ENCODE assay signal across 2 cellular contexts in the genomic region with DNA sequence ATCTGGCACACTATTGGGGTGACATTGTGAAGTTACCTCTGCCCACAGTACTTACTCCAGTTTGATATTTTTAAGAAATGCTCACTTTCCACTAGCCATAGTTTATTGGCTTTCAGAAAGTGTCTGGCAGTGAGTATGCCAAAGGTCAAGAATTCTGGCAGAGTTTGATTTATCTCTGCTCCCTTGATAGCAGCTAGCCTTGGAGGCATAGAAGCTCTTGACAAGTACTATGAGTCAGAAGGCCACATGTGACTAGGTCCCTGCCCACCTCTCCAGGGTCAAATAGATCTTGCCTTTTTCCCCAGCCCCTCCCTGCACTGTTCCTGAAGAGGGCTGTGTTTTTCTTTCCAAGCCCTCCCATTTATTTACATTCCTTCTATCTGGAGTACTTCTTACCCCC.
TF ChIP-seq lines count a peak whose summit lies in the region.

No MANE protein-coding gene starts in this region.

TF ChIP-seq in HEK293, 187 proteins besides CTCF, POLR2A, EP300 and RAD21 (continued from another document and continues in another):
- TF ChIP-seq ZNF335 (tag by site-specific recombination; conservative IDR thresholded peaks at IDR 0.05) (0 out of 2 replicates have a peak, but pooled peaks have one; percentile 10), TCF7L2 (IDR thresholded peaks at IDR 0.05; ENCODE audit: borderline replicate concordance, low read depth, low read length) (0 out of 2 replicates have a peak, but pooled peaks have one; percentile 40), SP2 (tag by site-specific recombination; IDR thresholded peaks at IDR 0.05) (peak; percentile 27; the same call in 1 of the 2 replicates), ZNF670 (tag by site-specific recombination; IDR thresholded peaks at IDR 0.05; ENCODE audit: low read depth) (no peak), GLIS2 (tag by site-specific recombination; IDR thresholded peaks at IDR 0.05) (no peak), HOXC10 (CRISPR knock-in tag; IDR thresholded peaks at IDR 0.05) (no peak), SALL2 (tag by site-specific recombination; IDR thresholded peaks at IDR 0.05; ENCODE audit: borderline replicate concordance) (no peak), IKZF3 (tag by site-specific recombination; IDR thresholded peaks at IDR 0.05) (0 out of 2 replicates have a peak, but pooled peaks have one; percentile 47), ZBTB1 (tag by site-specific recombination; IDR thresholded peaks at IDR 0.05) (no peak), BCL11A (tag by site-specific recombination; IDR thresholded peaks at IDR 0.05; ENCODE audit: low read depth) (peak; percentile 22; the same call in 1 of the 2 replicates), ZNF416 (tag by site-specific recombination; IDR thresholded peaks at IDR 0.05) (no peak), ZNF214 (tag by site-specific recombination; IDR thresholded peaks at IDR 0.05; ENCODE audit: borderline replicate concordance) (no peak), PRDM1 (tag by site-specific recombination; IDR thresholded peaks at IDR 0.05) (peak; percentile 41; the same call in 1 of the 2 replicates), KLF16 (tag by site-specific recombination; IDR thresholded peaks at IDR 0.05) (no peak), ZNF133 (tag by site-specific recombination; IDR thresholded peaks at IDR 0.05) (no peak), ZEB2 (tag by site-specific recombination; IDR thresholded peaks at IDR 0.05) (peak; percentile 75), ZNF791 (tag by site-specific recombination; IDR thresholded peaks at IDR 0.05) (no peak), ZNF350 (tag by site-specific recombination; IDR thresholded peaks at IDR 0.05) (no peak), ZNF324 (tag by site-specific recombination; IDR thresholded peaks at IDR 0.05) (no peak)
- TF ChIP-seq, protein P1, sequence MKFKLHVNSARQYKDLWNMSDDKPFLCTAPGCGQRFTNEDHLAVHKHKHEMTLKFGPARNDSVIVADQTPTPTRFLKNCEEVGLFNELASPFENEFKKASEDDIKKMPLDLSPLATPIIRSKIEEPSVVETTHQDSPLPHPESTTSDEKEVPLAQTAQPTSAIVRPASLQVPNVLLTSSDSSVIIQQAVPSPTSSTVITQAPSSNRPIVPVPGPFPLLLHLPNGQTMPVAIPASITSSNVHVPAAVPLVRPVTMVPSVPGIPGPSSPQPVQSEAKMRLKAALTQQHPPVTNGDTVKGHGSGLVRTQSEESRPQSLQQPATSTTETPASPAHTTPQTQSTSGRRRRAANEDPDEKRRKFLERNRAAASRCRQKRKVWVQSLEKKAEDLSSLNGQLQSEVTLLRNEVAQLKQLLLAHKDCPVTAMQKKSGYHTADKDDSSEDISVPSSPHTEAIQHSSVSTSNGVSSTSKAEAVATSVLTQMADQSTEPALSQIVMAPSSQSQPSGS (tag by site-specific recombination; IDR thresholded peaks at IDR 0.05; ENCODE audit: low read depth), result no peak
- TF ChIP-seq, protein P2, sequence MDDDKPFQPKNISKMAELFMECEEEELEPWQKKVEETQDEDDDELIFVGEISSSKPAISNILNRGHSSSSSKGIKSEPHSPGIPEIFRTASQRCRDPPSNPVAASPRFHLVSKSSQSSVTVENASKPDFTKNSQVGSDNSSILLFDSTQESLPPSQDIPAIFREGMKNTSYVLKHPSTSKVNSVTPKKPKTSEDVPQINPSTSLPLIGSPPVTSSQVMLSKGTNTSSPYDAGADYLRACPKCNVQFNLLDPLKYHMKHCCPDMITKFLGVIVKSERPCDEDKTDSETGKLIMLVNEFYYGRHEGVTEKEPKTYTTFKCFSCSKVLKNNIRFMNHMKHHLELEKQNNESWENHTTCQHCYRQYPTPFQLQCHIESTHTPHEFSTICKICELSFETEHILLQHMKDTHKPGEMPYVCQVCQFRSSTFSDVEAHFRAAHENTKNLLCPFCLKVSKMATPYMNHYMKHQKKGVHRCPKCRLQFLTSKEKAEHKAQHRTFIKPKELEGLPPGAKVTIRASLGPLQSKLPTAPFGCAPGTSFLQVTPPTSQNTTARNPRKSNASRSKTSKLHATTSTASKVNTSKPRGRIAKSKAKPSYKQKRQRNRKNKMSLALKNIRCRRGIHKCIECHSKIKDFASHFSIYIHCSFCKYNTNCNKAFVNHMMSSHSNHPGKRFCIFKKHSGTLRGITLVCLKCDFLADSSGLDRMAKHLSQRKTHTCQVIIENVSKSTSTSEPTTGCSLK (tag by site-specific recombination; IDR thresholded peaks at IDR 0.05), result no peak
- TF ChIP-seq, protein P3, sequence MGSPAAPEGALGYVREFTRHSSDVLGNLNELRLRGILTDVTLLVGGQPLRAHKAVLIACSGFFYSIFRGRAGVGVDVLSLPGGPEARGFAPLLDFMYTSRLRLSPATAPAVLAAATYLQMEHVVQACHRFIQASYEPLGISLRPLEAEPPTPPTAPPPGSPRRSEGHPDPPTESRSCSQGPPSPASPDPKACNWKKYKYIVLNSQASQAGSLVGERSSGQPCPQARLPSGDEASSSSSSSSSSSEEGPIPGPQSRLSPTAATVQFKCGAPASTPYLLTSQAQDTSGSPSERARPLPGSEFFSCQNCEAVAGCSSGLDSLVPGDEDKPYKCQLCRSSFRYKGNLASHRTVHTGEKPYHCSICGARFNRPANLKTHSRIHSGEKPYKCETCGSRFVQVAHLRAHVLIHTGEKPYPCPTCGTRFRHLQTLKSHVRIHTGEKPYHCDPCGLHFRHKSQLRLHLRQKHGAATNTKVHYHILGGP (tag by site-specific recombination; IDR thresholded peaks at IDR 0.05), result no peak
- TF ChIP-seq, protein P4, sequence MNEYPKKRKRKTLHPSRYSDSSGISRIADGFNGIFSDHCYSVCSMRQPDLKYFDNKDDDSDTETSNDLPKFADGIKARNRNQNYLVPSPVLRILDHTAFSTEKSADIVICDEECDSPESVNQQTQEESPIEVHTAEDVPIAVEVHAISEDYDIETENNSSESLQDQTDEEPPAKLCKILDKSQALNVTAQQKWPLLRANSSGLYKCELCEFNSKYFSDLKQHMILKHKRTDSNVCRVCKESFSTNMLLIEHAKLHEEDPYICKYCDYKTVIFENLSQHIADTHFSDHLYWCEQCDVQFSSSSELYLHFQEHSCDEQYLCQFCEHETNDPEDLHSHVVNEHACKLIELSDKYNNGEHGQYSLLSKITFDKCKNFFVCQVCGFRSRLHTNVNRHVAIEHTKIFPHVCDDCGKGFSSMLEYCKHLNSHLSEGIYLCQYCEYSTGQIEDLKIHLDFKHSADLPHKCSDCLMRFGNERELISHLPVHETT (tag by site-specific recombination; IDR thresholded peaks at IDR 0.05), result no peak
- TF ChIP-seq, protein P5, sequence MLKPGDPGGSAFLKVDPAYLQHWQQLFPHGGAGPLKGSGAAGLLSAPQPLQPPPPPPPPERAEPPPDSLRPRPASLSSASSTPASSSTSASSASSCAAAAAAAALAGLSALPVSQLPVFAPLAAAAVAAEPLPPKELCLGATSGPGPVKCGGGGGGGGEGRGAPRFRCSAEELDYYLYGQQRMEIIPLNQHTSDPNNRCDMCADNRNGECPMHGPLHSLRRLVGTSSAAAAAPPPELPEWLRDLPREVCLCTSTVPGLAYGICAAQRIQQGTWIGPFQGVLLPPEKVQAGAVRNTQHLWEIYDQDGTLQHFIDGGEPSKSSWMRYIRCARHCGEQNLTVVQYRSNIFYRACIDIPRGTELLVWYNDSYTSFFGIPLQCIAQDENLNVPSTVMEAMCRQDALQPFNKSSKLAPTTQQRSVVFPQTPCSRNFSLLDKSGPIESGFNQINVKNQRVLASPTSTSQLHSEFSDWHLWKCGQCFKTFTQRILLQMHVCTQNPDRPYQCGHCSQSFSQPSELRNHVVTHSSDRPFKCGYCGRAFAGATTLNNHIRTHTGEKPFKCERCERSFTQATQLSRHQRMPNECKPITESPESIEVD (tag by site-specific recombination; IDR thresholded peaks at IDR 0.05), result peak; percentile 73

TF ChIP-seq in GM12878, 131 proteins besides CTCF, POLR2A, EP300 and RAD21 (continued from another document):
- TF ChIP-seq, protein P6, sequence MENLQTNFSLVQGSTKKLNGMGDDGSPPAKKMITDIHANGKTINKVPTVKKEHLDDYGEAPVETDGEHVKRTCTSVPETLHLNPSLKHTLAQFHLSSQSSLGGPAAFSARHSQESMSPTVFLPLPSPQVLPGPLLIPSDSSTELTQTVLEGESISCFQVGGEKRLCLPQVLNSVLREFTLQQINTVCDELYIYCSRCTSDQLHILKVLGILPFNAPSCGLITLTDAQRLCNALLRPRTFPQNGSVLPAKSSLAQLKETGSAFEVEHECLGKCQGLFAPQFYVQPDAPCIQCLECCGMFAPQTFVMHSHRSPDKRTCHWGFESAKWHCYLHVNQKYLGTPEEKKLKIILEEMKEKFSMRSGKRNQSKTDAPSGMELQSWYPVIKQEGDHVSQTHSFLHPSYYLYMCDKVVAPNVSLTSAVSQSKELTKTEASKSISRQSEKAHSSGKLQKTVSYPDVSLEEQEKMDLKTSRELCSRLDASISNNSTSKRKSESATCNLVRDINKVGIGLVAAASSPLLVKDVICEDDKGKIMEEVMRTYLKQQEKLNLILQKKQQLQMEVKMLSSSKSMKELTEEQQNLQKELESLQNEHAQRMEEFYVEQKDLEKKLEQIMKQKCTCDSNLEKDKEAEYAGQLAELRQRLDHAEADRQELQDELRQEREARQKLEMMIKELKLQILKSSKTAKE (IDR thresholded peaks at IDR 0.05; ENCODE audit: low read depth, poor library complexity, severe bottlenecking), result no peak
